Comparison of ENCODE assay signal across 27 cellular contexts in genomic region chr2:86522711-86523110, GRCh38.
"Had no signal": no experiment of that assay in that cellular context is flagged by ENCODE, and none has a peak within 500 bp of the region (broad histone marks: within the 10 kb centered on the region; RNA-seq: fewer than 3 reads in every experiment).

No MANE protein-coding gene starts in this region.

- ATAC-seq: stimulated activated effector memory CD8-positive, alpha-beta T cell treated with anti-CD3 and anti-CD28 coated beads, Interleukin-12 subunit alpha, Interleukin-12 subunit beta, amount 100 ng/mL, for 72 hours; stimulated activated memory B cell treated with anti-CD40 and anti-IgM and Interleukin-4, amounts not matched to agents 10 μg/mL and 1 μg/mL and 100 μg/mL, for 72 hours; stimulated activated naive B cell treated with anti-CD40 and anti-IgM and Interleukin-4, amounts not matched to agents 10 μg/mL and 1 μg/mL and 100 μg/mL, for 72 hours; stimulated activated naive CD8-positive, alpha-beta T cell treated with anti-CD3 and anti-CD28 coated beads, Interleukin-15, amount 100 ng/mL, for 72 hours; stimulated activated naive CD8-positive, alpha-beta T cell treated with anti-CD3 and anti-CD28 coated beads, Interleukin-15, Interleukin-2, amounts not matched to agents 100 U/mL and 50 U/mL, for 24 hours had no signal

- H3K9me3 ChIP-seq: suprapubic skin, testis, thoracic aorta, thyroid gland, tibial artery, transverse colon, uterus, vagina had no signal

- H3K27me3 Mint-ChIP-seq: stimulated activated memory B cell treated with anti-CD40 and anti-IgM and Interleukin-4, amounts not matched to agents 10 μg/mL and 1 μg/mL and 100 μg/mL, for 72 hours; stimulated activated naive B cell treated with anti-CD40 and anti-IgM and Interleukin-4, amounts not matched to agents 10 μg/mL and 1 μg/mL and 100 μg/mL, for 72 hours; stimulated activated naive CD8-positive, alpha-beta T cell treated with anti-CD3 and anti-CD28 coated beads, Interleukin-15, amount 100 ng/mL, for 72 hours; stimulated activated naive CD8-positive, alpha-beta T cell treated with anti-CD3 and anti-CD28 coated beads, Interleukin-15, Interleukin-2, amounts not matched to agents 100 ng/mL and 50 ng/mL, for 24 hours; type B pancreatic cell had no signal

- H3K36me3 ChIP-seq: uterus had no signal

- H3K4me1 ChIP-seq: suprapubic skin, testis, thyroid gland, tibial artery, uterus, vagina had no signal

- H3K4me3 Mint-ChIP-seq: stimulated activated effector memory CD8-positive, alpha-beta T cell treated with anti-CD3 and anti-CD28 coated beads, Interleukin-12 subunit alpha, Interleukin-12 subunit beta, amount 100 ng/mL, for 72 hours; stimulated activated memory B cell treated with anti-CD40 and anti-IgM and Interleukin-4, amounts not matched to agents 10 μg/mL and 1 μg/mL and 100 μg/mL, for 72 hours; stimulated activated naive B cell treated with anti-CD40 and anti-IgM and Interleukin-4, amounts not matched to agents 10 μg/mL and 1 μg/mL and 100 μg/mL, for 72 hours; stimulated activated naive CD8-positive, alpha-beta T cell treated with anti-CD3 and anti-CD28 coated beads, Interleukin-15, amount 100 ng/mL, for 72 hours; stimulated activated naive CD8-positive, alpha-beta T cell treated with anti-CD3 and anti-CD28 coated beads, Interleukin-15, Interleukin-2, amounts not matched to agents 100 ng/mL and 50 ng/mL, for 24 hours; type B pancreatic cell had no signal

- FAIRE-seq: urothelium cell line had no signal

- H3K27ac ChIP-seq: stomach, suprapubic skin, testis, thoracic aorta, thyroid gland, tibial artery, tibial nerve, transverse colon, upper lobe of left lung, uterus, vagina had no signal

- H3K4me1 Mint-ChIP-seq: stimulated activated effector memory CD8-positive, alpha-beta T cell treated with anti-CD3 and anti-CD28 coated beads, Interleukin-12 subunit alpha, Interleukin-12 subunit beta, amount 100 ng/mL, for 72 hours; stimulated activated memory B cell treated with anti-CD40 and anti-IgM and Interleukin-4, amounts not matched to agents 10 μg/mL and 1 μg/mL and 100 μg/mL, for 72 hours; stimulated activated naive B cell treated with anti-CD40 and anti-IgM and Interleukin-4, amounts not matched to agents 10 μg/mL and 1 μg/mL and 100 μg/mL, for 72 hours; stimulated activated naive CD8-positive, alpha-beta T cell treated with anti-CD3 and anti-CD28 coated beads, Interleukin-15, amount 100 ng/mL, for 72 hours had no signal

- H3K9me3 Mint-ChIP-seq: stimulated activated memory B cell treated with anti-CD40 and anti-IgM and Interleukin-4, amounts not matched to agents 10 μg/mL and 1 μg/mL and 100 μg/mL, for 72 hours; stimulated activated naive CD8-positive, alpha-beta T cell treated with anti-CD3 and anti-CD28 coated beads, Interleukin-15, Interleukin-2, amounts not matched to agents 100 ng/mL and 50 ng/mL, for 24 hours had no signal

- H3K4me3 ChIP-seq: stomach, suprapubic skin, testis, thoracic aorta, thyroid gland, tibial artery, tibial nerve, transverse colon, upper lobe of left lung, uterus, vagina had no signal

- H3K27ac Mint-ChIP-seq: stimulated activated effector memory CD8-positive, alpha-beta T cell treated with anti-CD3 and anti-CD28 coated beads, Interleukin-12 subunit alpha, Interleukin-12 subunit beta, amount 100 ng/mL, for 72 hours; stimulated activated memory B cell treated with anti-CD40 and anti-IgM and Interleukin-4, amounts not matched to agents 10 μg/mL and 1 μg/mL and 100 μg/mL, for 72 hours; stimulated activated naive B cell treated with anti-CD40 and anti-IgM and Interleukin-4, amounts not matched to agents 10 μg/mL and 1 μg/mL and 100 μg/mL, for 72 hours; stimulated activated naive CD8-positive, alpha-beta T cell treated with anti-CD3 and anti-CD28 coated beads, Interleukin-15, amount 100 ng/mL, for 72 hours; stimulated activated naive CD8-positive, alpha-beta T cell treated with anti-CD3 and anti-CD28 coated beads, Interleukin-15, Interleukin-2, amounts not matched to agents 100 ng/mL and 50 ng/mL, for 24 hours; type B pancreatic cell had no signal

- H3K27me3 ChIP-seq: stomach, suprapubic skin, testis, thyroid gland, tibial artery, tibial nerve, transverse colon, upper lobe of left lung, uterus, vagina had no signal

- DNase-seq: stimulated activated CD4-positive, alpha-beta T cell treated with anti-CD3 and anti-CD28 coated beads, Interleukin-2, amount 100 ng/mL, for 48 hours; stimulated activated CD4-positive, alpha-beta T cell treated with anti-CD3 and anti-CD28 coated beads, Interleukin-4, amount 100 ng/mL, for 1 hour; stimulated activated CD4-positive, alpha-beta T cell treated with anti-CD3 and anti-CD28 coated beads, Interleukin-4, amount 100 ng/mL, for 24 hours; stimulated activated CD4-positive, alpha-beta T cell treated with anti-CD3 and anti-CD28 coated beads, Interleukin-4, amount 100 ng/mL, for 4 hours; stimulated activated CD8-positive, alpha-beta memory T cell treated with anti-CD3 and anti-CD28 coated beads, Interleukin-4, amount 100 ng/mL, for 48 hours; stimulated activated naive B cell treated with anti-CD40 and anti-IgM and Interleukin-4, amounts not matched to agents 10 μg/mL and 1 μg/mL and 100 μg/mL, for 72 hours; stimulated activated naive CD4-positive, alpha-beta T cell; stimulated activated naive CD4-positive, alpha-beta T cell treated with Interleukin-2 at 50 U/mL for 16 hours; stimulated activated naive CD8-positive, alpha-beta T cell treated with anti-CD3 and anti-CD28 coated beads, Interleukin-15, amount 100 ng/mL, for 72 hours; stimulated activated naive CD8-positive, alpha-beta T cell treated with anti-CD3 and anti-CD28 coated beads, Interleukin-15, Interleukin-2, amounts not matched to agents 100 U/mL and 50 U/mL, for 24 hours; stomach; substantia nigra; testis; thyroid gland; tibial artery; transverse colon; upper lobe of left lung; uterus had no signal
